ENCODE assay signal across 1 cellular context in the genomic region with DNA sequence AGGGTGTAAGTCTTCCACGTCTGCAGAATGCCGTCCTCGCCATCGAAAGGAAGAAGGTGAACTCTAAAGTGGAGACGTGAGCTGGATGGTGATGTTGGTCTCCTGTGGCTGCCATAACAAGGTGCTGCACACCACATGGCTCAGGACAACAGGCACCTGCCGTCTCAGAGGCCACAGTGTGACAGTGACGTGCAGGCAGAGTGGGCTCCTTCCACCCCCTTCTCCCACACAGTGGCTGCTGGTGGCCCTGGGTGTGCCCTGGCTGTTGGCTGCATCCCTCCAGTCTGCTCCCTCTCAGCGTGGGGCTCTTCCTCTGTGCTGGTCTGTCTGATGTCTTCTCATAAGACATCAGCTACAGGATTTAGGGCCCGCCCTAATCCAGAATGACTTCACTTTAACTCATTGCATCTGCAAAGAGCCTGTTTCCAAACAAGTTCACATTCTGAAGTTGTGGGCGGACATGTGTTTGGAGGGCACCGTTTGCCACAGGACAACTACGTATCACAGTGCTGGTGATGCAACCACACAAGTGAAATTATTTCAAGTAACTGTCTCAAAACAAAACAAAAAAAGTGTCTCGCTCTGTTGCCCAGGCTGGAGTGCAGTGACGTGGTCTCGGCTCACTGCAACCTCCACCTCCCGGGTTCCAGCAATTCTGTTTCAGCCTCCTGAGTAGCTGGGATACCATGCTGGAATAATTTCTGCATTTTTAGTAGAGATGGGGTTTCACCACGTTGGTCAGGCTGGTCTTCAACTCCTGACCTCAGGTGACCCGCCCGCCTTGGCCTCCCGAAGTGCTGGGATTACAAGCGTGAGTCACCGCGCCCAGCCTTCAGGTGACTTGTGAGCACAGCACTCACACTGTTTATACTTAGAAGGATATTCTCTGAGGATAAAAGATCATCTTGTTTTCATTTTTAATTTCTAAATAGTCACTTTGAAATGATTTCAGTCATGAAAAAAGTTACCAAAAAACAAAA.
TF ChIP-seq lines count a peak whose summit lies in the region.

No MANE protein-coding gene starts in this region.

TF ChIP-seq in SK-N-SH, 30 proteins besides CTCF, POLR2A, EP300 and RAD21 (continued from another document):
- TF ChIP-seq, protein P1, sequence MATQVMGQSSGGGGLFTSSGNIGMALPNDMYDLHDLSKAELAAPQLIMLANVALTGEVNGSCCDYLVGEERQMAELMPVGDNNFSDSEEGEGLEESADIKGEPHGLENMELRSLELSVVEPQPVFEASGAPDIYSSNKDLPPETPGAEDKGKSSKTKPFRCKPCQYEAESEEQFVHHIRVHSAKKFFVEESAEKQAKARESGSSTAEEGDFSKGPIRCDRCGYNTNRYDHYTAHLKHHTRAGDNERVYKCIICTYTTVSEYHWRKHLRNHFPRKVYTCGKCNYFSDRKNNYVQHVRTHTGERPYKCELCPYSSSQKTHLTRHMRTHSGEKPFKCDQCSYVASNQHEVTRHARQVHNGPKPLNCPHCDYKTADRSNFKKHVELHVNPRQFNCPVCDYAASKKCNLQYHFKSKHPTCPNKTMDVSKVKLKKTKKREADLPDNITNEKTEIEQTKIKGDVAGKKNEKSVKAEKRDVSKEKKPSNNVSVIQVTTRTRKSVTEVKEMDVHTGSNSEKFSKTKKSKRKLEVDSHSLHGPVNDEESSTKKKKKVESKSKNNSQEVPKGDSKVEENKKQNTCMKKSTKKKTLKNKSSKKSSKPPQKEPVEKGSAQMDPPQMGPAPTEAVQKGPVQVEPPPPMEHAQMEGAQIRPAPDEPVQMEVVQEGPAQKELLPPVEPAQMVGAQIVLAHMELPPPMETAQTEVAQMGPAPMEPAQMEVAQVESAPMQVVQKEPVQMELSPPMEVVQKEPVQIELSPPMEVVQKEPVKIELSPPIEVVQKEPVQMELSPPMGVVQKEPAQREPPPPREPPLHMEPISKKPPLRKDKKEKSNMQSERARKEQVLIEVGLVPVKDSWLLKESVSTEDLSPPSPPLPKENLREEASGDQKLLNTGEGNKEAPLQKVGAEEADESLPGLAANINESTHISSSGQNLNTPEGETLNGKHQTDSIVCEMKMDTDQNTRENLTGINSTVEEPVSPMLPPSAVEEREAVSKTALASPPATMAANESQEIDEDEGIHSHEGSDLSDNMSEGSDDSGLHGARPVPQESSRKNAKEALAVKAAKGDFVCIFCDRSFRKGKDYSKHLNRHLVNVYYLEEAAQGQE (IDR thresholded peaks at IDR 0.05; ENCODE audit: low read depth, low read length): no peak
- TF ChIP-seq, protein P2, sequence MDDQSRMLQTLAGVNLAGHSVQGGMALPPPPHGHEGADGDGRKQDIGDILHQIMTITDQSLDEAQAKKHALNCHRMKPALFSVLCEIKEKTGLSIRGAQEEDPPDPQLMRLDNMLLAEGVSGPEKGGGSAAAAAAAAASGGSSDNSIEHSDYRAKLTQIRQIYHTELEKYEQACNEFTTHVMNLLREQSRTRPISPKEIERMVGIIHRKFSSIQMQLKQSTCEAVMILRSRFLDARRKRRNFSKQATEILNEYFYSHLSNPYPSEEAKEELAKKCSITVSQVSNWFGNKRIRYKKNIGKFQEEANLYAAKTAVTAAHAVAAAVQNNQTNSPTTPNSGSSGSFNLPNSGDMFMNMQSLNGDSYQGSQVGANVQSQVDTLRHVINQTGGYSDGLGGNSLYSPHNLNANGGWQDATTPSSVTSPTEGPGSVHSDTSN (IDR thresholded peaks at IDR 0.05): no peak
